In genomic region chr3:40299721-40300335, GRCh38 we compare ENCODE assay signal across 1 cellular context.
TF ChIP-seq lines count a peak whose summit lies in the region.

No MANE protein-coding gene starts in this region.

TF ChIP-seq in K562, 482 proteins besides CTCF, POLR2A, EP300 and RAD21 (continued from another document and continues in another):
- no peak; the same call in 1 of the 2 replicates for TF ChIP-seq ZBTB2 (IDR thresholded peaks at IDR 0.05)
- peak; percentile 68 to 70; a peak in 3 of 4 replicates for TF ChIP-seq TRIM24 (IDR thresholded peaks at IDR 0.05)
- TF ChIP-seq ZNF436 (CRISPR knock-in tag; IDR thresholded peaks at IDR 0.05): no peak
- no peak for TF ChIP-seq ARHGAP35 (IDR thresholded peaks at IDR 0.05; ENCODE audit: partially characterized antibody)
- TF ChIP-seq CREBBP (IDR thresholded peaks at IDR 0.05; ENCODE audit: low read depth, low read length): no peak
- TF ChIP-seq NEUROD1 (IDR thresholded peaks at IDR 0.05; ENCODE audit: borderline replicate concordance, low read depth, low read length, partially characterized antibody): no peak
- TF ChIP-seq CHD4 (IDR thresholded peaks at IDR 0.05; ENCODE audit: insufficient read depth, insufficient replicate concordance, low read depth, low read length, poor library complexity, severe bottlenecking): no peak
- TF ChIP-seq ZNF644 (tag; IDR thresholded peaks at IDR 0.05; ENCODE audit: low read depth): peak; percentile 85
- TF ChIP-seq ETV1 (tag; conservative IDR thresholded peaks at IDR 0.05; ENCODE audit: low read depth): peak; percentile 88
- no peak for TF ChIP-seq PHB (CRISPR knock-in tag; IDR thresholded peaks at IDR 0.05)
- TF ChIP-seq PCBP2 (IDR thresholded peaks at IDR 0.05; ENCODE audit: low read depth, low read length, poor library complexity, severe bottlenecking): no peak
- TF ChIP-seq CBX3 (IDR thresholded peaks at IDR 0.05; ENCODE audit: borderline replicate concordance in 1 of 2, low read length in 2 of 2): peak in 1 of 2 experiments; percentile 81; a peak in 2 of 3 replicates
- no peak for TF ChIP-seq SIN3A (IDR thresholded peaks at IDR 0.05; ENCODE audit: borderline replicate concordance in 2 of 2, control insufficient read depth in 1 of 2, low read depth in 2 of 2, low read length in 2 of 2)
- no peak for TF ChIP-seq ZNF830 (CRISPR knock-in tag; IDR thresholded peaks at IDR 0.05)
- TF ChIP-seq ZNF699 (CRISPR knock-in tag; IDR thresholded peaks at IDR 0.05; ENCODE audit: insufficient replicate concordance): no peak
- peak; percentile 66; the same call in 1 of the 2 replicates for TF ChIP-seq TEAD4 (IDR thresholded peaks at IDR 0.05; ENCODE audit: low read length)
- TF ChIP-seq TEAD4 (CRISPR knock-in tag; IDR thresholded peaks at IDR 0.05; ENCODE audit: borderline replicate concordance): no peak
- TF ChIP-seq ZNF584 (CRISPR knock-in tag; IDR thresholded peaks at IDR 0.05; ENCODE audit: low read depth): peak; percentile 88
- TF ChIP-seq ZNF766 (CRISPR knock-in tag; conservative IDR thresholded peaks at IDR 0.05): peak; percentile 89
- peak; percentile 98 for TF ChIP-seq ZNF316 (IDR thresholded peaks at IDR 0.05)
- no peak for TF ChIP-seq ZFPM2 (CRISPR knock-in tag; IDR thresholded peaks at IDR 0.05)
- peak in 1 of 2 experiments; percentile 77; a peak in 1 of 4 replicates for TF ChIP-seq RCOR1 (IDR thresholded peaks at IDR 0.05; ENCODE audit: borderline replicate concordance in 1 of 2, low read depth in 2 of 2, low read length in 2 of 2)
- TF ChIP-seq FIP1L1 (IDR thresholded peaks at IDR 0.05; ENCODE audit: low read depth, low read length, poor library complexity, severe bottlenecking): no peak
- no peak for TF ChIP-seq BDP1 (IDR thresholded peaks at IDR 0.05; ENCODE audit: insufficient read depth, insufficient read length)
- TF ChIP-seq E2F4 (CRISPR knock-in tag; IDR thresholded peaks at IDR 0.05; ENCODE audit: low read depth): no peak
- TF ChIP-seq ZFX (CRISPR knock-in tag; IDR thresholded peaks at IDR 0.05): peak; percentile 51
- no peak for TF ChIP-seq ZNF512 (tag; IDR thresholded peaks at IDR 0.05)
- TF ChIP-seq RREB1 (CRISPR knock-in tag; IDR thresholded peaks at IDR 0.05): peak; percentile 71; the same call in 1 of the 2 replicates
- TF ChIP-seq CUX1 (CRISPR knock-in tag; IDR thresholded peaks at IDR 0.05): 0 out of 2 replicates have a peak, but pooled peaks have one; percentile 47
- TF ChIP-seq ETV6 (IDR thresholded peaks at IDR 0.05; ENCODE audit: borderline replicate concordance in 1 of 2, low read depth in 2 of 2, low read length in 1 of 2): no peak
- no peak for TF ChIP-seq ETV6 (CRISPR knock-in tag; IDR thresholded peaks at IDR 0.05; ENCODE audit: borderline replicate concordance)
- no peak for TF ChIP-seq AFF4 (CRISPR knock-in tag; IDR thresholded peaks at IDR 0.05)
- TF ChIP-seq ARID3A (IDR thresholded peaks at IDR 0.05; ENCODE audit: borderline replicate concordance, low read depth, low read length): 0 out of 2 replicates have a peak, but pooled peaks have one; percentile 41
- peak; percentile 95 for TF ChIP-seq ZNF395 (CRISPR knock-in tag; IDR thresholded peaks at IDR 0.05)
- TF ChIP-seq BHLHE40 (IDR thresholded peaks at IDR 0.05; ENCODE audit: low read length): peak; percentile 21; the same call in 1 of the 2 replicates
